15 cellular contexts compared by ENCODE assay signal in the genomic region with DNA sequence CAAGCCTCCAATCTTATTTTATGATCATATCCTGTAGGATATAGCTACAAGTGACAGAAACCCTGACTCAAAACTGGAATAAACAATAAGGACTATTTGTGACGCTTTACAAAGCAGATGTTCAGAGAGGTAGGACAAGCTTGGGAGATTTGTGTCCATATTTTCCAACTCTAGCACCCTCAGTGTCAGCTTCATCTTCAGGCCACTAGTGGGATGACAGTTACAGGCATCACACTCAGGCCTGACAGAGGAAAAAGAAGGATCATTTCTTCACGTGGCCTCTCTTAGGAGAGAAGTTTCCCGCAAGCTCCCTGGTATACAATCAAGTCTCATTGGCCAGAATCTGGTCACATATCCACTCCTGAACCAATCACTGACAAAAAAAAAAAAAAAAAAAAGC.
DNase-seq lines count a peak whose midpoint lies in the region; ATAC-seq, FAIRE-seq and TF ChIP-seq lines count a peak whose summit lies in the region.
"Had no signal": no experiment of that assay in that cellular context is flagged by ENCODE, and none has a peak within 500 bp of the region (broad histone marks: within the 10 kb centered on the region; RNA-seq: fewer than 3 reads in every experiment).

No MANE protein-coding gene starts in this region.

- H3K79me2 ChIP-seq in K562 (ENCODE audit: control insufficient read depth, insufficient read depth, low read length), result no peaks in the 10 kb centered on the region

- H3K36me3 ChIP-seq in right atrium auricular region (no peaks in the 10 kb centered on the region), K562 (ENCODE audit: control insufficient read depth, insufficient read depth, low read length) (no peaks in the 10 kb centered on the region), adrenal gland (replicated peaks in 1 of 2) (no peaks in the 10 kb centered on the region)

- CTCF ChIA-PET in K562 (lab: Yijun Ruan, JAX; ENCODE audit: low intra/inter-chr PET ratio), result no interaction called here
- CTCF ChIA-PET in activated CD4-positive, alpha-beta memory T cell treated with anti-CD3 and anti-CD28 coated beads, Interleukin-2, amount 10 ng/mL, durations not matched to agents 7 days and 5 days (lab: Charles Lee), result no interaction called here

- no peak overlapping the region for H3K4me2 ChIP-seq in K562 (ENCODE audit: insufficient read depth, low read length)

- TF ChIP-seq POLR2A in K562 (conservative IDR thresholded peaks at IDR 0.05) (no peak), adrenal gland (IDR thresholded peaks at IDR 0.05) (no peak)

- no TSS peak for BruUV-seq in K562 (replicated peaks; lab: Mats Ljungman, UMichigan)

- no peaks in the 10 kb centered on the region for H3K9me1 ChIP-seq in K562 (ENCODE audit: control insufficient read depth, insufficient read depth, low read length)

- H3K9me3 ChIP-seq in right atrium auricular region, result no peaks in the 10 kb centered on the region
- H3K9me3 ChIP-seq in K562 (replicated peaks; ENCODE audit: control insufficient read depth, insufficient read depth, low read depth, low read length), result no peaks in the 10 kb centered on the region; the same call in 1 of the 2 replicates
- H3K9me3 ChIP-seq in adrenal gland (replicated peaks in 1 of 3), result no peaks in the 10 kb centered on the region

- H3K4me3 Mint-ChIP-seq in nephron, result no peak overlapping the region
- no peak overlapping the region for H3K4me3 Mint-ChIP-seq in activated CD4-positive, alpha-beta memory T cell treated with anti-CD3 and anti-CD28 coated beads, Interleukin-2, amount 10 ng/mL, durations not matched to agents 7 days and 5 days
- H3K4me3 Mint-ChIP-seq: B cell; CD4-positive, alpha-beta T cell; H9 had no signal

- no peaks in the 10 kb centered on the region for H3K27me3 ChIP-seq in right atrium auricular region
- H3K27me3 ChIP-seq in K562 (ENCODE audit: control insufficient read depth in 2 of 2, insufficient read depth in 2 of 2, low read length in 2 of 2), result no peaks in the 10 kb centered on the region
- H3K27me3 ChIP-seq in adrenal gland, result no peaks in the 10 kb centered on the region

- FAIRE-seq in K562 (lab: Jason Lieb, UNC), result no peak
- FAIRE-seq: GM12891 had no signal

- WGBS in K562 (ENCODE audit: insufficient coverage, low coverage, missing lambda C conversion rate), result 57% methylated on average over 1 of the region's 3 CpGs
- 77 to 92% (median 90%) methylated on average over 3 of the region's 3 CpGs for WGBS in adrenal gland, 4 donors

- no peaks in the 10 kb centered on the region for H4K20me1 ChIP-seq in K562 (replicated peaks; ENCODE audit: control insufficient read depth, insufficient read depth, low read length)

- H2AFZ ChIP-seq in K562 (ENCODE audit: low read depth, low read length), result no peak overlapping the region

- TF ChIP-seq RAD21 in K562 (CRISPR knock-in tag; conservative IDR thresholded peaks at IDR 0.05 in 1 of 2, IDR thresholded peaks at IDR 0.05 in 1 of 2), result no peak

- peak overlapping the region; percentile 86 to 95 (median 94) for H3K27ac Mint-ChIP-seq in nephron
- no peak overlapping the region for H3K27ac Mint-ChIP-seq in activated CD4-positive, alpha-beta memory T cell treated with anti-CD3 and anti-CD28 coated beads, Interleukin-2, amount 10 ng/mL, durations not matched to agents 7 days and 5 days
- H3K27ac Mint-ChIP-seq: B cell; CD4-positive, alpha-beta T cell; H9 had no signal

- H3K36me3 Mint-ChIP-seq in nephron (ENCODE audit: low read depth), result peaks cover 5% of the 10 kb centered on the region
- no peaks in the 10 kb centered on the region for H3K36me3 Mint-ChIP-seq in activated CD4-positive, alpha-beta memory T cell treated with anti-CD3 and anti-CD28 coated beads, Interleukin-2, amount 10 ng/mL, durations not matched to agents 7 days and 5 days (ENCODE audit: low read depth)

- H3K9me3 Mint-ChIP-seq in nephron, result peaks cover 9% of the 10 kb centered on the region
- H3K9me3 Mint-ChIP-seq in activated CD4-positive, alpha-beta memory T cell treated with anti-CD3 and anti-CD28 coated beads, Interleukin-2, amount 10 ng/mL, durations not matched to agents 7 days and 5 days, result peaks cover 2% of the 10 kb centered on the region
- H3K9me3 Mint-ChIP-seq: CD4-positive, alpha-beta T cell had no signal

- in situ Hi-C loops in K562 (cut with MboI), result loop anchor here (5.0 kb wide), 1 partner anchor 79 kb away; no protein-coding TSS in a partner anchor

- no peak for TF ChIP-seq CTCF in right atrium auricular region (IDR thresholded peaks at IDR 0.05)
- TF ChIP-seq CTCF in K562 (IDR thresholded peaks at IDR 0.05 in 2 of 3, conservative IDR thresholded peaks at IDR 0.05 in 1 of 3; ENCODE audit: insufficient read depth in 2 of 3, low read depth in 1 of 3, low read length in 3 of 3), result no peak
- no peak for TF ChIP-seq CTCF in nephron (IDR thresholded peaks at IDR 0.05; ENCODE audit: unreplicated experiment in 3 of 3)
- TF ChIP-seq CTCF in adrenal gland (IDR thresholded peaks at IDR 0.05), result no peak

- POLR2A ChIA-PET in K562 (lab: Yijun Ruan, JAX), result no interaction called here
- POLR2A ChIA-PET in activated CD4-positive, alpha-beta memory T cell treated with anti-CD3 and anti-CD28 coated beads, Interleukin-2, amount 10 ng/mL, durations not matched to agents 7 days and 5 days (lab: Charles Lee), result no interaction called here

- ATAC-seq in left ventricle myocardium superior, result no peak
- ATAC-seq in K562, result peak; percentile 58
- ATAC-seq in GM21515 (IDR thresholded peaks at IDR 0.05; ENCODE audit: unreplicated experiment), result no peak

- H3K4me1 ChIP-seq in right atrium auricular region (peaks cover 0 to 10% of the 10 kb centered on the region in 2 donors), K562 (replicated peaks in 1 of 2; ENCODE audit: control insufficient read depth in 2 of 2, insufficient read depth in 2 of 2, low read length in 2 of 2) (no peaks in the 10 kb centered on the region), adrenal gland (replicated peaks in 1 of 2) (no peaks in the 10 kb centered on the region)

- intact Hi-C loops in left ventricle myocardium superior (cut with micrococcal nuclease) (no loop called here), K562 (cut with micrococcal nuclease) (no loop called here), adrenal gland (cut with DNase I) (loop anchor here in 1 of 2 donors (5.0 kb wide), 1 partner anchor 79 kb away; no protein-coding TSS in a partner anchor)

- DNase-seq in right atrium auricular region (ENCODE audit: low spot score) (peak; percentile 11), left ventricle myocardium superior (no peak), K562 (ENCODE audit: extremely low read depth in 1 of 4, low spot score in 3 of 4) (no peak), adrenal gland (no peak), 8988T (no peak)
- DNase-seq in activated CD4-positive, alpha-beta memory T cell treated with anti-CD3 and anti-CD28 coated beads, Interleukin-2, amount 10 ng/mL, durations not matched to agents 7 days and 5 days, result no peak
- DNase-seq: C1 segment of cervical spinal cord; CD4-positive, alpha-beta T cell; DMS79; GOT3; H9 had no signal

- H3K27me3 Mint-ChIP-seq in nephron (ENCODE audit: low read depth), result no peaks in the 10 kb centered on the region
- H3K27me3 Mint-ChIP-seq in activated CD4-positive, alpha-beta memory T cell treated with anti-CD3 and anti-CD28 coated beads, Interleukin-2, amount 10 ng/mL, durations not matched to agents 7 days and 5 days, result peaks cover 3% of the 10 kb centered on the region

- H3K4me1 Mint-ChIP-seq in nephron, result peaks cover 74% of the 10 kb centered on the region
- H3K4me1 Mint-ChIP-seq in activated CD4-positive, alpha-beta memory T cell treated with anti-CD3 and anti-CD28 coated beads, Interleukin-2, amount 10 ng/mL, durations not matched to agents 7 days and 5 days, result no peaks in the 10 kb centered on the region
- H3K4me1 Mint-ChIP-seq: B cell had no signal

- TF ChIP-seq EP300 in K562 (IDR thresholded peaks at IDR 0.05; ENCODE audit: low read length), result no peak

- H3K4me3 ChIP-seq in right atrium auricular region, result no peak overlapping the region
- no peak overlapping the region for H3K4me3 ChIP-seq in K562
- no peak overlapping the region for H3K4me3 ChIP-seq in adrenal gland

- H3K27ac ChIP-seq in right atrium auricular region (no peak overlapping the region), K562 (ENCODE audit: extremely low read depth, low read depth, low read length) (no peak overlapping the region), adrenal gland (no peak overlapping the region)

- H3K9ac ChIP-seq in K562 (ENCODE audit: insufficient read depth in 1 of 2, low read depth in 2 of 2, low read length in 2 of 2), result no peak overlapping the region

TF ChIP-seq in K562, 482 proteins besides CTCF, POLR2A, EP300 and RAD21 (continues in another document):
- TF ChIP-seq, protein P1, sequence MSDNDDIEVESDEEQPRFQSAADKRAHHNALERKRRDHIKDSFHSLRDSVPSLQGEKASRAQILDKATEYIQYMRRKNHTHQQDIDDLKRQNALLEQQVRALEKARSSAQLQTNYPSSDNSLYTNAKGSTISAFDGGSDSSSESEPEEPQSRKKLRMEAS (CRISPR knock-in tag; IDR thresholded peaks at IDR 0.05), result no peak
- TF ChIP-seq, protein P2, sequence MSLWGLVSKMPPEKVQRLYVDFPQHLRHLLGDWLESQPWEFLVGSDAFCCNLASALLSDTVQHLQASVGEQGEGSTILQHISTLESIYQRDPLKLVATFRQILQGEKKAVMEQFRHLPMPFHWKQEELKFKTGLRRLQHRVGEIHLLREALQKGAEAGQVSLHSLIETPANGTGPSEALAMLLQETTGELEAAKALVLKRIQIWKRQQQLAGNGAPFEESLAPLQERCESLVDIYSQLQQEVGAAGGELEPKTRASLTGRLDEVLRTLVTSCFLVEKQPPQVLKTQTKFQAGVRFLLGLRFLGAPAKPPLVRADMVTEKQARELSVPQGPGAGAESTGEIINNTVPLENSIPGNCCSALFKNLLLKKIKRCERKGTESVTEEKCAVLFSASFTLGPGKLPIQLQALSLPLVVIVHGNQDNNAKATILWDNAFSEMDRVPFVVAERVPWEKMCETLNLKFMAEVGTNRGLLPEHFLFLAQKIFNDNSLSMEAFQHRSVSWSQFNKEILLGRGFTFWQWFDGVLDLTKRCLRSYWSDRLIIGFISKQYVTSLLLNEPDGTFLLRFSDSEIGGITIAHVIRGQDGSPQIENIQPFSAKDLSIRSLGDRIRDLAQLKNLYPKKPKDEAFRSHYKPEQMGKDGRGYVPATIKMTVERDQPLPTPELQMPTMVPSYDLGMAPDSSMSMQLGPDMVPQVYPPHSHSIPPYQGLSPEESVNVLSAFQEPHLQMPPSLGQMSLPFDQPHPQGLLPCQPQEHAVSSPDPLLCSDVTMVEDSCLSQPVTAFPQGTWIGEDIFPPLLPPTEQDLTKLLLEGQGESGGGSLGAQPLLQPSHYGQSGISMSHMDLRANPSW (CRISPR knock-in tag; IDR thresholded peaks at IDR 0.05), result no peak
